ENCODE assay signal across 1 cellular context in the genomic region with DNA sequence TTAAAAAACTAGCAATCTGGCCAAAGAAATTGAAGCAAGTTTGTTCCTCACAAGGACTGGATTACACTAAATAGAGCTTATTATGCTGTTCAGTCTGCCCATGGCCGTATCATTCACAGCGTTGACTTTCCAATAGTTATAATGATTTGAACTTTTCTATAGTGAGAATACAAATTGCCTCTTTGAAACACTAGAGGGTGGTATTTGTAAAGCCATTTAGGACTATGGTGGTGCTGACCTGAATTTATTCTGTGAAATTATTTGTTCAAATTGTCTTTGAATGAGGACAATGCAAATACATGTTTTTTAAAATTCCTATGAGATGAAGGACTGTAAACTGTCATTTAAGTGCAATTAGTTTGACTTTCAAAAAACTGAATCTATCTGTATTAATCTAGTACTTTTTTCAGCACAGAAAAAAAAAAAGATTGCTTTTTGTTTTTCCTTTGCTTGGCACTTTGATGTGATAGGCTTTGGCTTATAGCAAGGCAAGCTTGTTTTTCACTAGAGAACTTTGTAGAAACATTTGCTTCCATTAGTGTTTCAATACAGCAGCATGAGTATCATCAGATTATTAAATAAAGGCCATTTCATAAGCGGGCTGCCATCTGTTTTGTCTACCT.
TF ChIP-seq lines count a peak whose summit lies in the region.

No MANE protein-coding gene starts in this region.

TF ChIP-seq in IMR-90, 13 proteins besides CTCF, POLR2A, EP300 and RAD21:
- TF ChIP-seq FOS (IDR thresholded peaks at IDR 0.05; ENCODE audit: low read depth, low read length): no peak
- TF ChIP-seq SMC3 (IDR thresholded peaks at IDR 0.05; ENCODE audit: low read depth, low read length): peak; percentile 67
